24 cellular contexts compared by ENCODE assay signal in genomic region chr4:150136036-150136435, GRCh38. TPM values are rescaled to one million over a fixed set of nuclear protein-coding genes. Genes with fewer than 3 reads are reported as not detected.
DNase-seq lines count a peak whose midpoint lies in the region; ATAC-seq and TF ChIP-seq lines count a peak whose summit lies in the region.
"Had no signal": no experiment of that assay in that cellular context is flagged by ENCODE, and none has a peak within 500 bp of the region (broad histone marks: within the 10 kb centered on the region; RNA-seq: fewer than 3 reads in every experiment).

No MANE protein-coding gene starts in this region.

- H2BK120ac ChIP-seq in IMR-90 (ENCODE audit: low read depth, low read length), result peak overlapping the region; percentile 93

- in situ Hi-C loops in IMR-90 (cut with MboI; ENCODE audit: low sequenced_read_pairs) (no loop called here), astrocyte of the spinal cord (cut with HindIII; ENCODE audit: low sequenced_read_pairs) (no loop called here), transverse colon (cut with MboI; ENCODE audit: low pct_ligation_motif_present in 1 of 4, low pct_unique_long_range_greater_than_20kb in 1 of 4, low sequenced_read_pairs in 3 of 4) (no loop called here)

- H2BK20ac ChIP-seq in IMR-90 (ENCODE audit: low read depth, low read length), result peak overlapping the region; percentile 93

- H3K56ac ChIP-seq in IMR-90 (ENCODE audit: extremely low read depth, insufficient read depth, low read length), result peak overlapping the region; percentile 84

- TF ChIP-seq CTCF in AG10803 (conservative IDR thresholded peaks at IDR 0.05; ENCODE audit: low read length) (no peak), IMR-90 (conservative IDR thresholded peaks at IDR 0.05; ENCODE audit: low read depth, low read length) (no peak), astrocyte of the spinal cord (IDR thresholded peaks at IDR 0.05; ENCODE audit: low read depth, low read length) (no peak), transverse colon (IDR thresholded peaks at IDR 0.05) (no peak)

- dilution Hi-C loops in IMR-90 (cut with HindIII; ENCODE audit: low sequenced_read_pairs, unreplicated experiment), result no loop called here

- H3K36me3 ChIP-seq in IMR-90 (ENCODE audit: control insufficient read depth, insufficient read depth, low read length) (no peaks in the 10 kb centered on the region), transverse colon (no peaks in the 10 kb centered on the region)

- peak overlapping the region; percentile 89 for H3K23ac ChIP-seq in IMR-90 (ENCODE audit: low read depth, low read length)

- H3K14ac ChIP-seq in IMR-90 (replicated peaks; ENCODE audit: low read depth, low read length), result peak overlapping the region; percentile 82

- H4K91ac ChIP-seq in IMR-90 (ENCODE audit: insufficient read depth, low read depth, low read length), result peak overlapping the region; percentile 87

- no peak overlapping the region for H3K4me3 ChIP-seq in AG10803 (ENCODE audit: low read length)
- no peak overlapping the region for H3K4me3 ChIP-seq in IMR-90 (ENCODE audit: insufficient read depth, low read depth, low read length)
- H3K4me3 ChIP-seq in astrocyte of the spinal cord (ENCODE audit: low read depth, low read length), result no peak overlapping the region
- no peak overlapping the region for H3K4me3 ChIP-seq in transverse colon
- H3K4me3 ChIP-seq: BLaER1, dorsolateral prefrontal cortex, lung, SK-N-MC had no signal

- peaks cover 35 to 60% of the 10 kb centered on the region in 2 experiments for H3K79me1 ChIP-seq in IMR-90 (ENCODE audit: low read depth in 1 of 2, low read length in 2 of 2)

- POLR2A ChIA-PET in IMR-90 (lab: Charles Lee; ENCODE audit: unreplicated experiment), result no interaction called here

- no peak for TF ChIP-seq EP300 in transverse colon (IDR thresholded peaks at IDR 0.05; ENCODE audit: low read depth)

- DNase-seq in AG10803 (ENCODE audit: low read depth), result peak; percentile 68
- peak; percentile 72 for DNase-seq in IMR-90
- peak; percentile 52 for DNase-seq in astrocyte of the spinal cord (ENCODE audit: low read depth, low spot score)
- DNase-seq in kidney tubule cell (ENCODE audit: low spot score), result peak; percentile 30
- DNase-seq in T-helper 9 cell, result no peak
- no peak for DNase-seq in transverse colon
- no peak for DNase-seq in activated CD4-positive, CD25-positive, alpha-beta regulatory T cell treated with anti-CD3 and anti-CD28 coated beads, Interleukin-2, amount 50 U/mL, for 72 hours
- DNase-seq: activated CD8-positive, alpha-beta memory T cell treated with anti-CD3 and anti-CD28 coated beads for 24 hours; activated naive CD4-positive, alpha-beta T cell; activated T-cell treated with anti-CD3 and anti-CD28 coated beads, Interleukin-2, amount 50 U/mL, for 24 hours; amniotic stem cell; Caco-2; caudate nucleus; DND-41; dorsolateral prefrontal cortex; NCI-H1417 treated with DMSO at 0.1 percent for 48 hours; NCI-H524; small intestine; stimulated activated CD4-positive, alpha-beta T cell treated with anti-CD3 and anti-CD28 coated beads, Interleukin-2, amount 100 ng/mL, for 48 hours; stimulated activated naive B cell treated with anti-CD40 and anti-IgM and Interleukin-4, amounts not matched to agents 10 μg/mL and 1 μg/mL and 100 μg/mL, for 72 hours had no signal

- H3K9me3 ChIP-seq in IMR-90 (ENCODE audit: control insufficient read depth, insufficient read depth, low read length) (no peaks in the 10 kb centered on the region), transverse colon (no peaks in the 10 kb centered on the region)
- H3K9me3 ChIP-seq: BLaER1, Caco-2 had no signal

- peak overlapping the region; percentile 88 for H3K4ac ChIP-seq in IMR-90 (ENCODE audit: low read depth, low read length)

- BruUV-seq in IMR-90 (replicated peaks; lab: Mats Ljungman, UMichigan), result no TSS peak

- H2AK9ac ChIP-seq in IMR-90 (replicated peaks; ENCODE audit: low read depth, low read length, poor library complexity), result no peak overlapping the region

- H3K9ac ChIP-seq in IMR-90 (ENCODE audit: low read depth, low read length), result peak overlapping the region; percentile 3; the same call in 1 of the 2 replicates
- H3K9ac ChIP-seq: BLaER1 had no signal

- peak overlapping the region; percentile 83 for H2BK5ac ChIP-seq in IMR-90 (ENCODE audit: low read depth, low read length, poor library complexity, severe bottlenecking)

- WGBS in IMR-90 (ENCODE audit: extremely low coverage in 2 of 2, insufficient read length in 1 of 2), 2 experiments, result 10% methylated on average over 2 of the region's 3 CpGs; no CpG with 5 or more reads in 1 of the 2 experiments
- 78% methylated on average over 3 of the region's 3 CpGs; no CpG with 5 or more reads in 1 of the 2 donors for WGBS in transverse colon (ENCODE audit: low coverage in 1 of 2), 2 donors

- H3K18ac ChIP-seq in IMR-90 (ENCODE audit: low read depth, low read length), result peak overlapping the region; percentile 78; the same call in 1 of the 2 replicates

- H4K20me1 ChIP-seq in IMR-90 (ENCODE audit: insufficient read depth, low read length), result no peaks in the 10 kb centered on the region
- H4K20me1 ChIP-seq: BLaER1 had no signal

- TF ChIP-seq POLR2A in IMR-90 (IDR thresholded peaks at IDR 0.05; ENCODE audit: low read depth, low read length) (no peak), transverse colon (IDR thresholded peaks at IDR 0.05) (no peak)

- peak overlapping the region; percentile 77 for H2AK5ac ChIP-seq in IMR-90 (ENCODE audit: low read depth, low read length)

- H2BK15ac ChIP-seq in IMR-90 (ENCODE audit: low read depth, low read length), result peak overlapping the region; percentile 68; the same call in 2 of the 3 replicates

- H3K4me2 ChIP-seq in IMR-90 (ENCODE audit: low read depth, low read length), result peak overlapping the region; percentile 69; the same call in 1 of the 2 replicates
- H3K4me2 ChIP-seq: BLaER1 had no signal

- TF ChIP-seq RAD21 in IMR-90 (IDR thresholded peaks at IDR 0.05; ENCODE audit: low read length), result no peak

- H2AFZ ChIP-seq in IMR-90 (replicated peaks; ENCODE audit: low read length, poor library complexity), result peak overlapping the region; percentile 33

- H4K8ac ChIP-seq in IMR-90 (ENCODE audit: low read depth in 2 of 2, low read length in 2 of 2), result peak overlapping the region; percentile 44 to 90; a peak in 3 of 4 replicates

- H4K5ac ChIP-seq in IMR-90 (ENCODE audit: low read depth, low read length), result peak overlapping the region; percentile 64; the same call in 1 of the 2 replicates

- ATAC-seq in IMR-90 (ENCODE audit: low read depth) (peak; percentile 56), HG03565 (IDR thresholded peaks at IDR 0.05; ENCODE audit: unreplicated experiment) (no peak)

- no peaks in the 10 kb centered on the region for H3K27me3 ChIP-seq in IMR-90 (ENCODE audit: control insufficient read depth, insufficient read depth, low read length)
- no peaks in the 10 kb centered on the region for H3K27me3 ChIP-seq in transverse colon
- H3K27me3 ChIP-seq: BLaER1, dorsolateral prefrontal cortex had no signal

- CTCF ChIA-PET in IMR-90 (lab: Yijun Ruan, JAX), result interaction anchor here (0.7 to 1.1 kb wide), 3 partner anchors 10 to 107 kb away, joined by 3 read pairs; no protein-coding TSS in a partner anchor

- intact Hi-C loops in IMR-90 (cut with micrococcal nuclease), result no loop called here
- intact Hi-C loops in transverse colon (cut with DNase I; ENCODE audit: low total_unique reads), result no loop called here

- H3K27ac ChIP-seq in IMR-90 (ENCODE audit: insufficient read depth, low read length) (peak overlapping the region; percentile 6; the same call in 1 of the 2 replicates), transverse colon (no peak overlapping the region)
- H3K27ac ChIP-seq: BLaER1, dorsolateral prefrontal cortex, SK-N-MC had no signal

- peaks cover 20% of the 10 kb centered on the region for H3K9me1 ChIP-seq in IMR-90 (ENCODE audit: insufficient read depth, low read length)

- H3K4me1 ChIP-seq in IMR-90 (ENCODE audit: control insufficient read depth, insufficient read depth, low read length), result peaks cover 20% of the 10 kb centered on the region
- H3K4me1 ChIP-seq in transverse colon, result peaks cover 0 to 10% (median 0%) of the 10 kb centered on the region in 4 donors
- H3K4me1 ChIP-seq: Caco-2 had no signal

TF ChIP-seq in IMR-90, 13 proteins besides CTCF, POLR2A, EP300 and RAD21:
- no peak for TF ChIP-seq FOS (IDR thresholded peaks at IDR 0.05; ENCODE audit: low read depth, low read length)
- no peak for TF ChIP-seq MXI1 (IDR thresholded peaks at IDR 0.05; ENCODE audit: borderline replicate concordance, low read depth, low read length)
- no peak for TF ChIP-seq BHLHE40 (IDR thresholded peaks at IDR 0.05; ENCODE audit: low read depth, low read length)
- TF ChIP-seq SMC3 (IDR thresholded peaks at IDR 0.05; ENCODE audit: low read depth, low read length), result no peak
- TF ChIP-seq NFE2L2 (IDR thresholded peaks at IDR 0.05; ENCODE audit: low read depth, low read length), result no peak
- TF ChIP-seq CEBPB (IDR thresholded peaks at IDR 0.05; ENCODE audit: low read depth, low read length), result no peak
- no peak for TF ChIP-seq MAFK (IDR thresholded peaks at IDR 0.05; ENCODE audit: low read depth, low read length)
- no peak for TF ChIP-seq RFX5 (IDR thresholded peaks at IDR 0.05; ENCODE audit: low read depth, low read length)

RNA-seq across cellular contexts. Expression of gene DCLK2, which starts 57.8 kb away (rescaled TPM):
- total RNA-seq in IMR-90 (2012; rRNA removed) (10.8 and 11.3 TPM in 2 replicates), transverse colon (10 to 100 TPM in 2 of 4 donors, 1 to 10 TPM in 2; 3.3 to 19.5 (median 7.5) TPM)
- 13.2 and 15.5 TPM in 2 replicates for polyA plus RNA-seq in IMR-90 (2012; rRNA removed)
- 7.1 and 9.1 TPM in 2 replicates for polyA plus RNA-seq in IMR-90 (2012; cell fraction: cytosol; rRNA removed)
- 28.7 and 33.6 TPM in 2 replicates for polyA plus RNA-seq in IMR-90 (2012; cell fraction: nucleus; rRNA removed; ENCODE audit: low replicate concordance)

Comparison
In these comparisons a context has a peak if more than half of its experiments do, and no peak if none do; other contexts are left out.
1. DNase-seq: peak in AG10803 (single experiment), IMR-90 (single experiment), astrocyte of the spinal cord (single experiment) and kidney tubule cell (single experiment); none in T-helper 9 cell (single experiment), transverse colon (single experiment) and activated CD4-positive, CD25-positive, alpha-beta regulatory T cell treated with anti-CD3 and anti-CD28 coated beads, Interleukin-2, amount 50 U/mL, for 72 hours (single experiment).